In genomic region chr2:219385958-219386520, GRCh38 we compare ENCODE assay signal across 13 cellular contexts. TPM values are rescaled to one million over a fixed set of nuclear protein-coding genes. Genes with fewer than 3 reads are reported as not detected.
A peak's percentile ranks its signal among the peaks of the same experiment; 100 is the strongest.
DNase-seq lines count a peak whose midpoint lies in the region; ATAC-seq and TF ChIP-seq lines count a peak whose summit lies in the region.
"Had no signal": no experiment of that assay in that cellular context is flagged by ENCODE, and none has a peak within 500 bp of the region (broad histone marks: within the 10 kb centered on the region; RNA-seq: fewer than 3 reads in every experiment).

No MANE protein-coding gene starts in this region.

- peaks cover 15% of the 10 kb centered on the region for H3K4me1 ChIP-seq in OCI-LY7 (ENCODE audit: insufficient read depth, low read length, poor library complexity, severe bottlenecking)
- peaks cover 6% of the 10 kb centered on the region for H3K4me1 ChIP-seq in ovary (ENCODE audit: insufficient read depth)

- no peak overlapping the region for H3K27ac ChIP-seq in OCI-LY7 (ENCODE audit: low read depth, low read length, poor library complexity, severe bottlenecking)
- H3K27ac ChIP-seq in ovary: no peak overlapping the region
- H3K27ac ChIP-seq: SK-N-MC had no signal

- H2AFZ ChIP-seq in OCI-LY7 (ENCODE audit: low read length): no peak overlapping the region

- no peaks in the 10 kb centered on the region for H4K20me1 ChIP-seq in OCI-LY7 (ENCODE audit: insufficient read depth, low read length)

- POLR2A ChIA-PET in OCI-LY7 (lab: Charles Lee): no interaction called here

- peak overlapping the region; percentile 89; the same call in 1 of the 2 replicates for H3K4me2 ChIP-seq in OCI-LY7 (ENCODE audit: low read length)

- peaks cover 65% of the 10 kb centered on the region for H3K36me3 Mint-ChIP-seq in activated T-cell treated with anti-CD3 and anti-CD28 coated beads, Interleukin-2, amount 50 U/mL, for 24 hours (ENCODE audit: low read depth)
- H3K36me3 Mint-ChIP-seq in effector memory CD8-positive, alpha-beta T cell (ENCODE audit: insufficient read depth): peaks cover 27% of the 10 kb centered on the region

- no peaks in the 10 kb centered on the region for H3K9me2 ChIP-seq in OCI-LY7 (ENCODE audit: insufficient read depth, low read length)

- no peaks in the 10 kb centered on the region for H3K27me3 ChIP-seq in ovary
- H3K27me3 ChIP-seq: transverse colon had no signal

- peak overlapping the region; percentile 98 for H3K4me3 Mint-ChIP-seq in activated T-cell treated with anti-CD3 and anti-CD28 coated beads, Interleukin-2, amount 50 U/mL, for 24 hours
- peak overlapping the region; percentile 94 to 95 for H3K4me3 Mint-ChIP-seq in effector memory CD8-positive, alpha-beta T cell

- peak overlapping the region; percentile 99 for H3K27ac Mint-ChIP-seq in activated T-cell treated with anti-CD3 and anti-CD28 coated beads, Interleukin-2, amount 50 U/mL, for 24 hours
- H3K27ac Mint-ChIP-seq in effector memory CD8-positive, alpha-beta T cell: no peak overlapping the region

- intact Hi-C loops in OCI-LY7 (cut with micrococcal nuclease; ENCODE audit: unreplicated experiment) (loop anchor here (5.0 kb wide), 3 partner anchors 156 to 211 kb away; partner anchors contain the start of genes CHPF, CNPPD1, RETREG2 and STK11IP), ovary (cut with DNase I) (loop anchor here in 2 of 4 donors (5.0 to 10.0 kb wide), 3 partner anchors 109 to 224 kb away; partner anchors contain the start of genes NHEJ1 (in 2 of the 2) and DNAJB2 (in 1 of the 2))

- no peaks in the 10 kb centered on the region; the same call in 1 of the 2 replicates for H3K79me2 ChIP-seq in OCI-LY7 (ENCODE audit: insufficient read depth, low read depth, low read length)

- no peak for DNase-seq in activated T-cell treated with anti-CD3 and anti-CD28 coated beads, Interleukin-2, amount 50 U/mL, for 24 hours
- no peak for DNase-seq in activated T-cell treated with anti-CD3 and anti-CD28 coated beads, Interleukin-2, amount 50 U/mL, for 48 hours
- DNase-seq in OCI-LY7 (ENCODE audit: low spot score) (no peak), ovary (peak in 4 of 5 donors; percentile 31 to 58 (median 56)), CD1c-positive myeloid dendritic cell (ENCODE audit: extremely low spot score) (no peak), 8988T (no peak)
- no peak for DNase-seq in effector memory CD8-positive, alpha-beta T cell
- DNase-seq in stimulated activated CD4-positive, alpha-beta T cell treated with anti-CD3 and anti-CD28 coated beads, Interleukin-2, amount 100 ng/mL, for 48 hours: no peak
- DNase-seq: activated CD4-positive, alpha-beta T cell treated with anti-CD3 and anti-CD28 coated beads, Interleukin-2, amount 50 U/mL, for 48 hours; NCI-H1436; transverse colon had no signal

- H3K4me1 Mint-ChIP-seq in activated T-cell treated with anti-CD3 and anti-CD28 coated beads, Interleukin-2, amount 50 U/mL, for 24 hours (ENCODE audit: low read depth): peaks cover 29% of the 10 kb centered on the region
- H3K4me1 Mint-ChIP-seq in effector memory CD8-positive, alpha-beta T cell (ENCODE audit: low read depth in 2 of 2): peaks cover 15 to 21% of the 10 kb centered on the region in 2 donors

- CTCF ChIA-PET in OCI-LY7 (lab: Charles Lee; ENCODE audit: unreplicated experiment): no interaction called here

- H3K36me3 ChIP-seq in OCI-LY7 (ENCODE audit: insufficient read depth, low read length) (peaks cover 42% of the 10 kb centered on the region), ovary (no peaks in the 10 kb centered on the region)

- H3K9me3 ChIP-seq in OCI-LY7 (ENCODE audit: low read length) (no peaks in the 10 kb centered on the region), ovary (no peaks in the 10 kb centered on the region)
- H3K9me3 ChIP-seq: transverse colon had no signal

- TF ChIP-seq POLR2A in ovary (IDR thresholded peaks at IDR 0.05): no peak

- H3K9me3 Mint-ChIP-seq in activated T-cell treated with anti-CD3 and anti-CD28 coated beads, Interleukin-2, amount 50 U/mL, for 24 hours: no peaks in the 10 kb centered on the region
- H3K9me3 Mint-ChIP-seq in effector memory CD8-positive, alpha-beta T cell: no peaks in the 10 kb centered on the region

- 89 to 92% (median 91%) methylated on average over 19 of the region's 19 CpGs for WGBS in ovary, 3 donors

- no TSS peak for BruUV-seq in OCI-LY7 (replicated peaks; lab: Mats Ljungman, UMichigan)

- no peak for TF ChIP-seq CTCF in OCI-LY7 (conservative IDR thresholded peaks at IDR 0.05; ENCODE audit: low read length)
- TF ChIP-seq CTCF in ovary (IDR thresholded peaks at IDR 0.05): no peak

- ATAC-seq in effector memory CD8-positive, alpha-beta T cell (replicated peaks): no peak

- TF ChIP-seq EP300 in ovary (IDR thresholded peaks at IDR 0.05): no peak

- H3K27me3 Mint-ChIP-seq in activated T-cell treated with anti-CD3 and anti-CD28 coated beads, Interleukin-2, amount 50 U/mL, for 24 hours: no peaks in the 10 kb centered on the region
- no peaks in the 10 kb centered on the region for H3K27me3 Mint-ChIP-seq in effector memory CD8-positive, alpha-beta T cell

- H3K4me3 ChIP-seq in OCI-LY7 (ENCODE audit: low read depth, low read length, poor library complexity, severe bottlenecking) (no peak overlapping the region), ovary (no peak overlapping the region)

RNA-seq across cellular contexts. Expression of gene DNPEP, which starts 1.7 kb away (rescaled TPM):
- 39.3 and 40.5 TPM in 2 replicates for total RNA-seq in OCI-LY7 (2014; rRNA removed; shearing (Covaris generic))
- total RNA-seq in OCI-LY7 (2022) (54.2 and 63.6 TPM in 2 replicates), ovary (10 to 100 TPM; 34.7 to 72.9 (median 66.4) TPM)
- polyA plus RNA-seq in ovary: 10 to 100 TPM; 23.4 to 54.2 TPM

RNA-seq across cellular contexts. Expression of gene DES, which starts 32.1 kb away (rescaled TPM):
- total RNA-seq in OCI-LY7 (2014; rRNA removed; shearing (Covaris generic)): not detected in 2 replicates
- total RNA-seq in OCI-LY7 (2022) (not detected in 2 replicates), ovary (1,000 to 10,000 TPM in 1 of 7 donors, 100 to 1,000 TPM in 4, 10 to 100 TPM in 2; 86.5 to 1,061 (median 184) TPM)
- 100 to 1,000 TPM; 149 to 642 TPM for polyA plus RNA-seq in ovary
- total RNA-seq: HT1080 had no signal

RNA-seq across cellular contexts. Expression of gene SPEG, which starts 48.6 kb away (rescaled TPM):
- 0.13 TPM in 1 of 2 replicates, not detected in the other for total RNA-seq in OCI-LY7 (2014; rRNA removed; shearing (Covaris generic))
- total RNA-seq in OCI-LY7 (2022) (0.35 and 0.46 TPM in 2 replicates), ovary (10 to 100 TPM; 13.9 to 79.7 (median 29.6) TPM)
- polyA plus RNA-seq in ovary: 10 to 100 TPM in 1 of 2 donors, 1 to 10 TPM in 1; 9.9 to 31.4 TPM

RNA-seq across cellular contexts. Expression of gene RESP18, which starts 53.5 kb away (rescaled TPM):
- not detected in 2 replicates for total RNA-seq in OCI-LY7 (2014; rRNA removed; shearing (Covaris generic))
- total RNA-seq in OCI-LY7 (2022): not detected in 2 replicates
- not detected for total RNA-seq in ovary
- polyA plus RNA-seq in ovary: not detected
- total RNA-seq: HT1080, transverse colon had no signal

Comparison
In these comparisons a context has a peak if more than half of its experiments do, and no peak if none do; other contexts are left out.
1. DNase-seq: peak in ovary (4 of 5); none in activated T-cell treated with anti-CD3 and anti-CD28 coated beads, Interleukin-2, amount 50 U/mL, for 24 hours (single experiment), activated T-cell treated with anti-CD3 and anti-CD28 coated beads, Interleukin-2, amount 50 U/mL, for 48 hours (0 of 2), OCI-LY7 (single experiment), effector memory CD8-positive, alpha-beta T cell (0 of 3), stimulated activated CD4-positive, alpha-beta T cell treated with anti-CD3 and anti-CD28 coated beads, Interleukin-2, amount 100 ng/mL, for 48 hours (0 of 2), CD1c-positive myeloid dendritic cell (single experiment) and 8988T (single experiment).
2. RNA of gene DES, which starts 32.1 kb away (total RNA-seq): 86.5 to 1,061 TPM in ovary; not detected in OCI-LY7; every median in the first group is over 10 times any median in the second.
3. RNA of gene SPEG, which starts 48.6 kb away (total RNA-seq): 13.9 to 79.7 TPM in ovary; 0.13 to 0.46 TPM in OCI-LY7; every median in the first group is over 10 times any median in the second.